Comparison of ENCODE assay signal across 8 cellular contexts in the genomic region with DNA sequence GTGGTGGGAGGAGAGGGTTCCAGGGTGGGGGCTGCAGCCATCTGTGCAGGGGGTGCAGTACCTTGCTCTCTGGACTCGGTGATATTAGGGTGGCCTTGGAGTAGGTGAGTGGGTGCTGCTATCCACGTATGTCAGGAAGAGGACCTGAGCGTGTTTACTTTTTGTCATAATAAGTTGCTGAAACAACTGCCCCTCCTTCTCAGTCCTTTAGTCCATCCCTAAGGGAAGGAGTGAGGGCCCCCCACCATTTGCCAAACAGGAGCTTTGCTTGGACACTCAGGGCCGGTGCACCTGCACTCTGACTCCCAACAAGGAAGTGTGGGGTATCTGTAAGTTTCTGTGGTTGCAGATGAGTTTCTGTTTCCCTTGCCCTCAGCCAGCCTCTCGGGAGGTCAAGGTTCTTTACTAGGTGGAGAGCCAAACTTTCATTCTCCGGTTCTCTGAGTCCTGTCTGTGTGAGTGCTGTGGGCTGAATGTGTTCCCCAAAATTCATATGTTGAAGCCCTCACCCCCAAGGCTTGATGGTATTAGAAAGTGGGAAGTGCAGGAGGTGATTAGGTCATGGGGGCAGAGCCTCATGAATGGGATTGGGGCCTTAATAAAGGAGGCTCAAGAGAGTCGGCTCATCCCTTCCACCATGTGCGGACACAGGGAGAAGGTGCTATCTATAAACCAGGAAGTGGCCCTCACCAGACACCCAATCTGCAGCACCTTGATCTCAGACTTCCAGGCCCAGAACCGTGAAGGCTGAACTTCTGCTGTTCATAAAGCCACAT. TPM values are rescaled to one million over a fixed set of nuclear protein-coding genes. Genes with fewer than 3 reads are reported as not detected.
DNase-seq lines count a peak whose midpoint lies in the region; ATAC-seq lines count a peak whose summit lies in the region.
"Had no signal": no experiment of that assay in that cellular context is flagged by ENCODE, and none has a peak within 500 bp of the region (broad histone marks: within the 10 kb centered on the region; RNA-seq: fewer than 3 reads in every experiment).

No MANE protein-coding gene starts in this region.

- H3K4me3 ChIP-seq in neuronal stem cell (ENCODE audit: low read length in 2 of 2), result no peak overlapping the region
- no peak overlapping the region for H3K4me3 ChIP-seq in trophoblast cell (ENCODE audit: low read depth, low read length)

- H3K4me2 ChIP-seq in neuronal stem cell (ENCODE audit: insufficient read depth, low read length, poor library complexity, severe bottlenecking), result no peak overlapping the region
- H3K4me2 ChIP-seq in trophoblast cell (ENCODE audit: low read length), result no peak overlapping the region

- H2BK120ac ChIP-seq in neuronal stem cell (ENCODE audit: low read depth, low read length) (no peak overlapping the region), trophoblast cell (ENCODE audit: insufficient read depth, low read length, poor library complexity) (no peak overlapping the region)

- peaks cover 0 to 5% (median 0%) of the 10 kb centered on the region in 3 experiments for H3K27me3 ChIP-seq in neuronal stem cell (ENCODE audit: control insufficient read depth in 3 of 3, insufficient read depth in 3 of 3, low read depth in 1 of 3, low read length in 3 of 3)
- no peaks in the 10 kb centered on the region for H3K27me3 ChIP-seq in trophoblast cell (ENCODE audit: insufficient read depth, low read length)

- H4K12ac ChIP-seq in trophoblast cell (ENCODE audit: low read depth, low read length), result no peak overlapping the region

- H3K14ac ChIP-seq in neuronal stem cell (ENCODE audit: low read length), result no peak overlapping the region
- H3K14ac ChIP-seq in trophoblast cell (ENCODE audit: low read length), result no peak overlapping the region

- H2AK5ac ChIP-seq in neuronal stem cell (ENCODE audit: low read depth, low read length) (no peak overlapping the region), trophoblast cell (ENCODE audit: low read length) (no peak overlapping the region)

- H3K18ac ChIP-seq in neuronal stem cell (ENCODE audit: low read length), result no peak overlapping the region
- H3K18ac ChIP-seq in trophoblast cell (ENCODE audit: low read length), result no peak overlapping the region

- DNase-seq in neuronal stem cell (ENCODE audit: low spot score), result no peak
- no peak for DNase-seq in AG20443 (ENCODE audit: low spot score)
- DNase-seq in trophoblast cell, result no peak
- DNase-seq in NCI-H82 treated with DMSO at 0.1 percent for 48 hours (lab: John Stamatoyannopoulos, UW; ENCODE audit: unreplicated experiment), result no peak
- DNase-seq: NCI-H1092 treated with DMSO at 0.1 percent for 48 hours had no signal

- no peak overlapping the region for H2AFZ ChIP-seq in neuronal stem cell (ENCODE audit: low read length)
- H2AFZ ChIP-seq in trophoblast cell (ENCODE audit: insufficient read depth, low read length, poor library complexity), result no peak overlapping the region

- no peak overlapping the region for H3K4ac ChIP-seq in neuronal stem cell (ENCODE audit: low read length)
- no peak overlapping the region for H3K4ac ChIP-seq in trophoblast cell (ENCODE audit: low read depth, low read length)

- no peaks in the 10 kb centered on the region for H3K79me2 ChIP-seq in trophoblast cell (ENCODE audit: control insufficient read depth, insufficient read depth, low read length, poor library complexity)

- peak overlapping the region; percentile 6 for H2BK15ac ChIP-seq in neuronal stem cell (ENCODE audit: low read length)

- no peak overlapping the region for H4K8ac ChIP-seq in neuronal stem cell (ENCODE audit: low read depth, low read length)
- H4K8ac ChIP-seq in trophoblast cell (ENCODE audit: low read depth, low read length), result no peak overlapping the region

- H3K27ac ChIP-seq in neuronal stem cell (replicated peaks; ENCODE audit: low read length) (no peak overlapping the region), trophoblast cell (ENCODE audit: low read depth, low read length) (no peak overlapping the region)

- H3K9me3 ChIP-seq in neuronal stem cell (replicated peaks in 1 of 2; ENCODE audit: control insufficient read depth in 2 of 2, insufficient read depth in 1 of 2, low read depth in 1 of 2, low read length in 2 of 2), result peaks cover 2 to 3% of the 10 kb centered on the region in 2 donors
- peaks cover 7% of the 10 kb centered on the region for H3K9me3 ChIP-seq in trophoblast cell (ENCODE audit: insufficient read depth, low read depth, low read length)

- H3K9ac ChIP-seq in neuronal stem cell (ENCODE audit: low read depth, low read length, poor library complexity) (no peak overlapping the region), trophoblast cell (ENCODE audit: low read length) (no peak overlapping the region)

- H4K91ac ChIP-seq in neuronal stem cell (ENCODE audit: low read depth, low read length, poor library complexity) (peak overlapping the region; percentile 59), trophoblast cell (ENCODE audit: low read depth, low read length) (no peak overlapping the region)

- peak; percentile 97 for ATAC-seq in GM19023 (IDR thresholded peaks at IDR 0.05; ENCODE audit: unreplicated experiment)
- ATAC-seq in HG02571 (IDR thresholded peaks at IDR 0.05; ENCODE audit: unreplicated experiment), result peak; percentile 98
- ATAC-seq in HG03521 (IDR thresholded peaks at IDR 0.05; ENCODE audit: unreplicated experiment), result peak; percentile 94

- H3K4me1 ChIP-seq in neuronal stem cell (ENCODE audit: control insufficient read depth in 2 of 2, insufficient read depth in 1 of 2, low read depth in 1 of 2, low read length in 2 of 2) (peaks cover 5 to 8% of the 10 kb centered on the region in 2 donors), trophoblast cell (ENCODE audit: control insufficient read depth in 1 of 2, insufficient read depth in 2 of 2, low read length in 2 of 2) (no peaks in the 10 kb centered on the region)

- H2BK12ac ChIP-seq in neuronal stem cell (ENCODE audit: low read length) (no peak overlapping the region), trophoblast cell (ENCODE audit: low read length) (no peak overlapping the region)

- H3K79me1 ChIP-seq in neuronal stem cell (ENCODE audit: low read depth, low read length), result no peaks in the 10 kb centered on the region
- H3K79me1 ChIP-seq in trophoblast cell (ENCODE audit: low read length), result no peaks in the 10 kb centered on the region

- no peak overlapping the region for H3K23ac ChIP-seq in neuronal stem cell (ENCODE audit: low read depth, low read length, poor library complexity)
- no peak overlapping the region for H3K23ac ChIP-seq in trophoblast cell (ENCODE audit: low read length)

- no CpG with 5 or more reads among the region's 9 CpGs for WGBS in neuronal stem cell (ENCODE audit: extremely low coverage in 2 of 2, insufficient read length in 2 of 2, insufficient replicate concordance in 1 of 2), 2 donors
- no CpG with 5 or more reads among the region's 9 CpGs for WGBS in trophoblast cell (ENCODE audit: extremely low coverage, insufficient coverage, insufficient read length)

- H2BK5ac ChIP-seq in neuronal stem cell (ENCODE audit: low read length) (no peak overlapping the region), trophoblast cell (ENCODE audit: low read depth, low read length, poor library complexity) (no peak overlapping the region)

- H3K36me3 ChIP-seq in neuronal stem cell (replicated peaks in 1 of 2; ENCODE audit: control insufficient read depth in 2 of 2, insufficient read depth in 2 of 2, low read length in 2 of 2) (no peaks in the 10 kb centered on the region), trophoblast cell (ENCODE audit: control insufficient read depth in 1 of 2, insufficient read depth in 2 of 2, low read length in 2 of 2) (no peaks in the 10 kb centered on the region)

RNA-seq across cellular contexts. Expression of a gene that starts 19.7 kb away (rescaled TPM):
- polyA plus RNA-seq in neuronal stem cell (2013, experiment 1 of 2), result not detected
- polyA plus RNA-seq in neuronal stem cell (2013, experiment 2 of 2), result not detected
- not detected in 2 replicates for polyA plus RNA-seq in trophoblast cell (2013)

RNA-seq across cellular contexts. Expression of a gene that starts 54.6 kb away (rescaled TPM):
- polyA plus RNA-seq in neuronal stem cell (2013, experiment 1 of 2), result not detected
- polyA plus RNA-seq in neuronal stem cell (2013, experiment 2 of 2), result not detected
- polyA plus RNA-seq in trophoblast cell (2013), result not detected in 2 replicates
